ENCODE assay signal across 15 cellular contexts in the genomic region with DNA sequence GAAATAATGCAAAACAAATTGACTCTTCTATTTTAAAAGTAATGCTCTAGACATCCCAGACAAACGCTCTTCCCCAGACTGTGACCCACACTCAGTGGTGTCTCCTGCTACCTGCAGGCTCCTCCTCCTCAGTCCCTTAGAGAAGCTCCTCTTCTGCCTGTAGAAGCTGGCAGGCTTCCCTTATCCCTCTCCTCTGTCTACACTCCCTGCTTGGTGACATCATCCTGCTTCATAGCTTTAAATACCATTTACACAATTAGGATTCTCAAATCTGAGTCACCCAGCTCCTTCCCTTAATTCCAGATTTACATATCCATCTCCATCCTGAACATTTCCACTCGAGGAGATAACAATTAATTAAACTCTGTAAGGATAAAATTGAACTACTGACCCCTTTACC.
DNase-seq lines count a peak whose midpoint lies in the region; ATAC-seq and TF ChIP-seq lines count a peak whose summit lies in the region.
"Had no signal": no experiment of that assay in that cellular context is flagged by ENCODE, and none has a peak within 500 bp of the region (broad histone marks: within the 10 kb centered on the region; RNA-seq: fewer than 3 reads in every experiment).

No MANE protein-coding gene starts in this region.

- CTCF ChIA-PET in A673 (lab: Charles Lee), result interaction anchor here (0.7 kb wide), 1 partner anchor 572 kb away, joined by 4 read pairs; no protein-coding TSS in a partner anchor

- H3K9me3 ChIP-seq in A673 (ENCODE audit: low read depth, low read length, poor library complexity, severe bottlenecking), result no peaks in the 10 kb centered on the region
- H3K9me3 ChIP-seq: transverse colon had no signal

- DNase-seq in A673 (ENCODE audit: low spot score), result peak; percentile 12
- DNase-seq in HT1080 (ENCODE audit: low read depth), result peak; percentile 64
- peak; percentile 7 for DNase-seq in fibroblast of pulmonary artery (ENCODE audit: low read depth)
- no peak for DNase-seq in NCI-H82 (lab: John Stamatoyannopoulos, UW)
- no peak for DNase-seq in stimulated activated CD4-positive, alpha-beta T cell treated with anti-CD3 and anti-CD28 coated beads, Interleukin-4, amount 100 ng/mL, for 24 hours
- DNase-seq: activated CD4-positive, CD25-positive, alpha-beta regulatory T cell treated with anti-CD3 and anti-CD28 coated beads, Interleukin-2, amount 50 U/mL, for 72 hours; activated CD8-positive, alpha-beta memory T cell treated with anti-CD3 and anti-CD28 coated beads, Interleukin-2, amount 50 U/mL, for 4 hours; activated naive CD4-positive, alpha-beta T cell treated with anti-CD3 and anti-CD28 coated beads for 36 hours; MV-4-11; NCI-H2081 treated with DMSO at 0.1 percent for 48 hours; NCI-H774; transverse colon had no signal

- H3K27ac ChIP-seq in A673 (ENCODE audit: low read depth, low read length, poor library complexity, severe bottlenecking) (no peak overlapping the region), angular gyrus (ENCODE audit: low read depth, low read length) (peak overlapping the region; percentile 31)
- H3K27ac ChIP-seq: transverse colon had no signal

- POLR2A ChIA-PET in A673 (lab: Charles Lee; ENCODE audit: low non-redundant PET), result no interaction called here

- H3K27me3 ChIP-seq in A673 (replicated peaks; ENCODE audit: insufficient read depth, low read depth, low read length, poor library complexity), result no peaks in the 10 kb centered on the region
- H3K27me3 ChIP-seq: transverse colon had no signal

- no peak for TF ChIP-seq CTCF in A673 (conservative IDR thresholded peaks at IDR 0.05; ENCODE audit: low read depth, low read length)
- no peak for TF ChIP-seq CTCF in fibroblast of pulmonary artery (IDR thresholded peaks at IDR 0.05; ENCODE audit: low read length, missing control alignments)

- no peaks in the 10 kb centered on the region for H3K36me3 ChIP-seq in A673 (ENCODE audit: insufficient read depth, low read length, poor library complexity, severe bottlenecking)
- H3K36me3 ChIP-seq: transverse colon had no signal

- BruUV-seq in A673 (replicated peaks; lab: Mats Ljungman, UMichigan), result no TSS peak

- no peak for ATAC-seq in HG03039 (IDR thresholded peaks at IDR 0.05; ENCODE audit: unreplicated experiment)
- ATAC-seq in GM21576 (IDR thresholded peaks at IDR 0.05; ENCODE audit: unreplicated experiment), result no peak

- no peaks in the 10 kb centered on the region for H3K4me1 ChIP-seq in A673 (ENCODE audit: insufficient read depth, low read length, poor library complexity, severe bottlenecking)
- H3K4me1 ChIP-seq: transverse colon had no signal

- intact Hi-C loops in A673 (cut with micrococcal nuclease; ENCODE audit: unreplicated experiment), result loop anchor here (5.0 kb wide), 1 partner anchor 1222 kb away; no protein-coding TSS in a partner anchor

- H3K4me3 ChIP-seq in A673 (ENCODE audit: low read depth, low read length, poor library complexity, severe bottlenecking) (no peak overlapping the region), fibroblast of pulmonary artery (replicated peaks; ENCODE audit: low read depth, low read length) (no peak overlapping the region)
- H3K4me3 ChIP-seq: transverse colon had no signal

Comparison
In these comparisons a context has a peak if more than half of its experiments do, and no peak if none do; other contexts are left out.
1. DNase-seq: peak in A673 (single experiment), HT1080 (single experiment) and fibroblast of pulmonary artery (single experiment); none in NCI-H82 (single experiment) and stimulated activated CD4-positive, alpha-beta T cell treated with anti-CD3 and anti-CD28 coated beads, Interleukin-4, amount 100 ng/mL, for 24 hours (single experiment).